Comparison of ENCODE assay signal across 9 cellular contexts in genomic region chr6:163418273-163419029, GRCh38. TPM values are rescaled to one million over a fixed set of nuclear protein-coding genes. Genes with fewer than 3 reads are reported as not detected.
A peak's percentile ranks its signal among the peaks of the same experiment; 100 is the strongest.
DNase-seq lines count a peak whose midpoint lies in the region; ATAC-seq and TF ChIP-seq lines count a peak whose summit lies in the region.
"Had no signal": no experiment of that assay in that cellular context is flagged by ENCODE, and none has a peak within 500 bp of the region (broad histone marks: within the 10 kb centered on the region; RNA-seq: fewer than 3 reads in every experiment).

No MANE protein-coding gene starts in this region.

- H3K36me3 ChIP-seq in tibial artery, result no peaks in the 10 kb centered on the region

- intact Hi-C loops in tibial artery (cut with DNase I; ENCODE audit: low total_unique reads), result loop anchor here (5.0 kb wide), 1 partner anchor 539 kb away; no protein-coding TSS in a partner anchor

- peak overlapping the region; percentile 33 to 67 for H3K4me3 Mint-ChIP-seq in activated T-cell treated with anti-CD3 and anti-CD28 coated beads, Interleukin-2, amount 50 U/mL, for 72 hours
- H3K4me3 Mint-ChIP-seq in activated T-cell treated with anti-CD3 and anti-CD28 coated beads, Interleukin-2, amount 50 U/mL, for 4 hours, result no peak overlapping the region
- peak overlapping the region; percentile 46 for H3K4me3 Mint-ChIP-seq in mesothelial cell of epicardium

- no peaks in the 10 kb centered on the region for H3K27me3 ChIP-seq in tibial artery

- ATAC-seq in activated T-cell treated with anti-CD3 and anti-CD28 coated beads, Interleukin-2, amount 50 U/mL, for 72 hours (replicated peaks in 1 of 2), result no peak
- ATAC-seq in activated T-cell treated with anti-CD3 and anti-CD28 coated beads, Interleukin-2, amount 50 U/mL, for 4 hours, result no peak

- TF ChIP-seq CTCF in choroid plexus epithelial cell (conservative IDR thresholded peaks at IDR 0.05; ENCODE audit: low read depth, low read length) (no peak), mesothelial cell of epicardium (IDR thresholded peaks at IDR 0.05; ENCODE audit: unreplicated experiment) (no peak), tibial artery (IDR thresholded peaks at IDR 0.05) (no peak), GM13976 (IDR thresholded peaks at IDR 0.05; ENCODE audit: borderline replicate concordance, control extremely low read depth, extremely low read depth, insufficient read depth, missing control alignments) (no peak)

- H3K4me3 ChIP-seq in choroid plexus epithelial cell (ENCODE audit: low read depth, low read length) (peak overlapping the region; percentile 23), tibial artery (peak overlapping the region; percentile 96 to 99)

- no peaks in the 10 kb centered on the region for H3K27me3 Mint-ChIP-seq in activated T-cell treated with anti-CD3 and anti-CD28 coated beads, Interleukin-2, amount 50 U/mL, for 72 hours (ENCODE audit: low read depth)
- no peaks in the 10 kb centered on the region for H3K27me3 Mint-ChIP-seq in activated T-cell treated with anti-CD3 and anti-CD28 coated beads, Interleukin-2, amount 50 U/mL, for 4 hours (ENCODE audit: low read depth)
- no peaks in the 10 kb centered on the region for H3K27me3 Mint-ChIP-seq in mesothelial cell of epicardium (ENCODE audit: low read depth)

- H3K9me3 Mint-ChIP-seq in activated T-cell treated with anti-CD3 and anti-CD28 coated beads, Interleukin-2, amount 50 U/mL, for 72 hours, result no peaks in the 10 kb centered on the region
- H3K9me3 Mint-ChIP-seq in activated T-cell treated with anti-CD3 and anti-CD28 coated beads, Interleukin-2, amount 50 U/mL, for 4 hours, result no peaks in the 10 kb centered on the region
- H3K9me3 Mint-ChIP-seq in mesothelial cell of epicardium, result no peaks in the 10 kb centered on the region

- peak overlapping the region; percentile 82 for H3K27ac Mint-ChIP-seq in activated T-cell treated with anti-CD3 and anti-CD28 coated beads, Interleukin-2, amount 50 U/mL, for 72 hours
- peak overlapping the region; percentile 48 for H3K27ac Mint-ChIP-seq in mesothelial cell of epicardium

- in situ Hi-C loops in GM13976 (cut with MboI; ENCODE audit: low sequenced_read_pairs, unreplicated experiment), result loop anchor here (25.0 kb wide), 1 partner anchor 694 kb away; no protein-coding TSS in a partner anchor

- peaks cover 2 to 3% of the 10 kb centered on the region in 2 donors for H3K36me3 Mint-ChIP-seq in activated T-cell treated with anti-CD3 and anti-CD28 coated beads, Interleukin-2, amount 50 U/mL, for 72 hours (ENCODE audit: insufficient read depth in 2 of 2)
- no peaks in the 10 kb centered on the region for H3K36me3 Mint-ChIP-seq in activated T-cell treated with anti-CD3 and anti-CD28 coated beads, Interleukin-2, amount 50 U/mL, for 4 hours (ENCODE audit: insufficient read depth)
- no peaks in the 10 kb centered on the region for H3K36me3 Mint-ChIP-seq in mesothelial cell of epicardium

- peaks cover 0 to 60% (median 18%) of the 10 kb centered on the region in 4 donors for H3K4me1 ChIP-seq in tibial artery

- no peaks in the 10 kb centered on the region for H3K9me3 ChIP-seq in tibial artery

- peak overlapping the region; percentile 52 to 100 for H3K27ac ChIP-seq in tibial artery

- no peak for DNase-seq in activated T-cell treated with anti-CD3 and anti-CD28 coated beads, Interleukin-2, amount 50 U/mL, for 72 hours
- no peak for DNase-seq in activated T-cell treated with anti-CD3 and anti-CD28 coated beads, Interleukin-2, amount 50 U/mL, for 4 hours
- DNase-seq in choroid plexus epithelial cell (ENCODE audit: low read depth) (no peak), mesothelial cell of epicardium (ENCODE audit: low spot score in 2 of 2, unreplicated experiment in 2 of 2) (no peak), tibial artery (no peak), NCI-H1048 (lab: John Stamatoyannopoulos, UW) (no peak), NCI-H2081 treated with DMSO at 0.1 percent for 48 hours (lab: John Stamatoyannopoulos, UW) (no peak), GM13976 (ENCODE audit: low spot score) (no peak)
- DNase-seq: T-helper 2 cell had no signal

- H3K4me1 Mint-ChIP-seq in activated T-cell treated with anti-CD3 and anti-CD28 coated beads, Interleukin-2, amount 50 U/mL, for 72 hours (ENCODE audit: low read depth), result peaks cover 55% of the 10 kb centered on the region
- H3K4me1 Mint-ChIP-seq in activated T-cell treated with anti-CD3 and anti-CD28 coated beads, Interleukin-2, amount 50 U/mL, for 4 hours (ENCODE audit: low read depth), result peaks cover 42% of the 10 kb centered on the region
- peaks cover 38% of the 10 kb centered on the region for H3K4me1 Mint-ChIP-seq in mesothelial cell of epicardium

RNA-seq across cellular contexts. Expression of gene QKI, which starts 3.9 kb away (rescaled TPM):
- 10 to 100 TPM; 62.0 to 64.2 TPM for total RNA-seq in activated T-cell treated with anti-CD3 and anti-CD28 coated beads, Interleukin-2, amount 50 U/mL, for 72 hours
- total RNA-seq in activated T-cell treated with anti-CD3 and anti-CD28 coated beads, Interleukin-2, amount 50 U/mL, for 4 hours, result 10 to 100 TPM; 58.6 to 65.4 (median 61.2) TPM
- total RNA-seq in mesothelial cell of epicardium, result 129 to 138 TPM (median 133 TPM) in 3 replicates
